ENCODE assay signal across 24 cellular contexts in the genomic region with DNA sequence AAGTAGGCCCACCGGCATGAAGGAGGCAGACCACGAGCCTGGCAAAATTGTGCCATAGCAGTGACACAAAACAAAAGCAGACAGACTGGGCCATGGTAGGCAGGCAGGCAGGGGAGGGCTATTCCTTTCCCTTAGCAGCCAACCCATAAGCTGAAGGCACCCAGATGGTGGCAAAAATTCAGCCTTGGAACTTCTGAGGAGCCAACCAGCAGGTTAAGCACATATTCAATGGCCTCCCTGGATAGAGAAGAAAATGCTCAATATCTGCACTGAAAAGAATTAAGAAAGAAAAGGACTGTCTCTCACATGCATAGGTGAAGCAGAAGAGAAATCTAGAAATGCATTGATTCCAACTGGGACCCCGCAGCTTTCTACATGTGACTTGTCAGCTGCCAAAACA. TPM values are rescaled to one million over a fixed set of nuclear protein-coding genes. Genes with fewer than 3 reads are reported as not detected.
A peak's percentile ranks its signal among the peaks of the same experiment; 100 is the strongest.
DNase-seq lines count a peak whose midpoint lies in the region; ATAC-seq, FAIRE-seq and TF ChIP-seq lines count a peak whose summit lies in the region.
"Had no signal": no experiment of that assay in that cellular context is flagged by ENCODE, and none has a peak within 500 bp of the region (broad histone marks: within the 10 kb centered on the region; RNA-seq: fewer than 3 reads in every experiment).

No MANE protein-coding gene starts in this region.

- H3K27ac Mint-ChIP-seq in HFFc6: peak overlapping the region; percentile 99
- H3K27ac Mint-ChIP-seq in chondrocyte (ENCODE audit: unreplicated experiment): peak overlapping the region; percentile 5
- H3K27ac Mint-ChIP-seq: activated CD4-positive, alpha-beta memory T cell treated with anti-CD3 and anti-CD28 coated beads for 36 hours; activated naive CD4-positive, alpha-beta T cell treated with anti-CD3 and anti-CD28 coated beads, Interleukin-2, amount 10 ng/mL, durations not matched to agents 7 days and 5 days; activated T-cell treated with anti-CD3 and anti-CD28 coated beads, Interleukin-2, amount 50 U/mL, for 24 hours; stimulated activated effector memory CD8-positive, alpha-beta T cell treated with anti-CD3 and anti-CD28 coated beads, Interleukin-12 subunit alpha, Interleukin-12 subunit beta, amount 100 ng/mL, for 72 hours; T-helper 1 cell treated with Interleukin-12 subunit alpha and Interleukin-12 subunit beta and Interleukin-4 antibody, amounts not matched to agents 30 μg/mL and 1 μg/mL, for 36 hours had no signal

- peak overlapping the region; percentile 37 to 58 for H3K18ac ChIP-seq in mesenchymal stem cell (ENCODE audit: low read depth in 1 of 2, low read length in 2 of 2)

- no peak overlapping the region for H2AFZ ChIP-seq in mesenchymal stem cell (ENCODE audit: low read depth, low read length)

- H3K14ac ChIP-seq in mesenchymal stem cell (ENCODE audit: low read length in 2 of 2): peak overlapping the region in 1 of 2 experiments; percentile 53

- WGBS in mesenchymal stem cell: 98% methylated on average over 3 of the region's 3 CpGs

- peak overlapping the region in 1 of 2 experiments; percentile 59 for H2BK12ac ChIP-seq in mesenchymal stem cell (ENCODE audit: low read length in 2 of 2)

- ATAC-seq in GM19324 (IDR thresholded peaks at IDR 0.05; ENCODE audit: low FRiP score, unreplicated experiment): no peak
- ATAC-seq: gastrocnemius medialis; left lobe of liver; stimulated activated effector memory CD8-positive, alpha-beta T cell treated with anti-CD3 and anti-CD28 coated beads, Interleukin-12 subunit alpha, Interleukin-12 subunit beta, amount 100 ng/mL, for 72 hours; upper lobe of right lung had no signal

- H3K4me1 Mint-ChIP-seq in HFFc6 (ENCODE audit: low read depth): peaks cover 87% of the 10 kb centered on the region
- H3K4me1 Mint-ChIP-seq in chondrocyte (ENCODE audit: low read depth): peaks cover 89% of the 10 kb centered on the region
- H3K4me1 Mint-ChIP-seq: activated naive CD4-positive, alpha-beta T cell treated with anti-CD3 and anti-CD28 coated beads, Interleukin-2, amount 10 ng/mL, durations not matched to agents 7 days and 5 days; stimulated activated effector memory CD8-positive, alpha-beta T cell treated with anti-CD3 and anti-CD28 coated beads, Interleukin-12 subunit alpha, Interleukin-12 subunit beta, amount 100 ng/mL, for 72 hours had no signal

- H3K27ac ChIP-seq in mesenchymal stem cell (ENCODE audit: low read length, poor library complexity, severe bottlenecking): peak overlapping the region; percentile 41
- peak overlapping the region; percentile 82 for H3K27ac ChIP-seq in stomach smooth muscle (ENCODE audit: low read length)
- H3K27ac ChIP-seq in kidney (ENCODE audit: low read depth in 2 of 2, low read length in 2 of 2): no peak overlapping the region
- H3K27ac ChIP-seq: KMS-11, upper lobe of right lung had no signal

- no peak for DNase-seq in HFFc6
- DNase-seq in chondrocyte (ENCODE audit: low spot score): no peak
- DNase-seq in mesenchymal stem cell: no peak
- DNase-seq in kidney: no peak
- DNase-seq in NK-92 (lab: John Stamatoyannopoulos, UW; ENCODE audit: unreplicated experiment): no peak
- DNase-seq: activated CD4-positive, alpha-beta memory T cell treated with anti-CD3 and anti-CD28 coated beads for 36 hours; activated naive CD4-positive, alpha-beta T cell treated with anti-CD3 and anti-CD28 coated beads, Interleukin-2, amount 10 ng/mL, durations not matched to agents 7 days and 5 days; activated T-cell treated with anti-CD3 and anti-CD28 coated beads, Interleukin-2, amount 50 U/mL, for 24 hours; AML-193; Caco-2; gastrocnemius medialis; HCEC 1CT; NCI-H1092; NCI-H2029 treated with DMSO at 0.1 percent for 48 hours; NCI-H524; SHP77 treated with DMSO at 0.1 percent for 48 hours; upper lobe of right lung had no signal

- H3K4me3 ChIP-seq in mesenchymal stem cell (ENCODE audit: insufficient read depth in 1 of 2, low read depth in 1 of 2, low read length in 2 of 2) (peak overlapping the region in 1 of 2 experiments; percentile 83), stomach smooth muscle (ENCODE audit: low read length in 2 of 2) (peak overlapping the region in 1 of 2 donors; percentile 15), kidney (ENCODE audit: low read length in 2 of 2) (peak overlapping the region in 1 of 2 donors; percentile 65)
- H3K4me3 ChIP-seq: upper lobe of right lung had no signal

- H3K4me2 ChIP-seq in mesenchymal stem cell (ENCODE audit: low read length, poor library complexity, severe bottlenecking): peak overlapping the region; percentile 60
- H3K4me2 ChIP-seq: KMS-11 had no signal

- no peak overlapping the region for H2BK5ac ChIP-seq in mesenchymal stem cell (ENCODE audit: low read depth, low read length, poor library complexity, severe bottlenecking)

- H3K4ac ChIP-seq in mesenchymal stem cell (ENCODE audit: low read depth in 1 of 2, low read length in 2 of 2): no peak overlapping the region

- no peak overlapping the region for H4K8ac ChIP-seq in mesenchymal stem cell (ENCODE audit: low read length)

- intact Hi-C loops in kidney (cut with DNase I): no loop called here

- H3K9ac ChIP-seq in mesenchymal stem cell (ENCODE audit: low read length) (peak overlapping the region; percentile 94), stomach smooth muscle (ENCODE audit: low read length in 2 of 2) (no peak overlapping the region), kidney (ENCODE audit: low read length in 2 of 2) (no peak overlapping the region)
- H3K9ac ChIP-seq: KMS-11 had no signal

- H2AK5ac ChIP-seq in mesenchymal stem cell (ENCODE audit: low read length, severe bottlenecking): no peak overlapping the region

- no peaks in the 10 kb centered on the region for H3K79me1 ChIP-seq in mesenchymal stem cell (replicated peaks; ENCODE audit: low read length, poor library complexity, severe bottlenecking)

- H3K27me3 Mint-ChIP-seq in HFFc6 (ENCODE audit: insufficient read depth): no peaks in the 10 kb centered on the region
- no peaks in the 10 kb centered on the region for H3K27me3 Mint-ChIP-seq in chondrocyte (ENCODE audit: low read depth)

- H3K4me1 ChIP-seq in mesenchymal stem cell (ENCODE audit: control insufficient read depth, insufficient read depth, low read depth, low read length) (peaks cover 16% of the 10 kb centered on the region), stomach smooth muscle (ENCODE audit: control insufficient read depth, insufficient read depth, low read length) (peaks cover 81% of the 10 kb centered on the region), kidney (ENCODE audit: control insufficient read depth in 1 of 2, insufficient read depth in 1 of 2, low read depth in 1 of 2, low read length in 2 of 2) (peaks cover 17 to 23% of the 10 kb centered on the region in 2 donors)

- no peak overlapping the region for H2BK120ac ChIP-seq in mesenchymal stem cell (ENCODE audit: low read depth, low read length)

- no peak overlapping the region for H4K91ac ChIP-seq in mesenchymal stem cell (ENCODE audit: low read length)

- H2BK15ac ChIP-seq in mesenchymal stem cell (ENCODE audit: low read depth, poor library complexity, severe bottlenecking): no peak overlapping the region

- no peaks in the 10 kb centered on the region for H3K9me3 Mint-ChIP-seq in HFFc6
- H3K9me3 Mint-ChIP-seq in chondrocyte (ENCODE audit: low read depth): no peaks in the 10 kb centered on the region
- H3K9me3 Mint-ChIP-seq: activated CD4-positive, alpha-beta memory T cell treated with anti-CD3 and anti-CD28 coated beads for 36 hours; activated naive CD4-positive, alpha-beta T cell treated with anti-CD3 and anti-CD28 coated beads, Interleukin-2, amount 10 ng/mL, durations not matched to agents 7 days and 5 days; activated T-cell treated with anti-CD3 and anti-CD28 coated beads, Interleukin-2, amount 50 U/mL, for 24 hours; stimulated activated effector memory CD8-positive, alpha-beta T cell treated with anti-CD3 and anti-CD28 coated beads, Interleukin-12 subunit alpha, Interleukin-12 subunit beta, amount 100 ng/mL, for 72 hours; T-helper 1 cell treated with Interleukin-12 subunit alpha and Interleukin-12 subunit beta and Interleukin-4 antibody, amounts not matched to agents 30 μg/mL and 1 μg/mL, for 36 hours had no signal

- no peak for FAIRE-seq in kidney (lab: Jason Lieb, UNC)
- FAIRE-seq: colon had no signal

- peaks cover 3% of the 10 kb centered on the region; the same call in 1 of the 2 replicates for H3K36me3 Mint-ChIP-seq in HFFc6 (ENCODE audit: low read depth)
- no peaks in the 10 kb centered on the region for H3K36me3 Mint-ChIP-seq in chondrocyte (ENCODE audit: low read depth)
- H3K36me3 Mint-ChIP-seq: activated CD4-positive, alpha-beta memory T cell treated with anti-CD3 and anti-CD28 coated beads for 36 hours; activated naive CD4-positive, alpha-beta T cell treated with anti-CD3 and anti-CD28 coated beads, Interleukin-2, amount 10 ng/mL, durations not matched to agents 7 days and 5 days; stimulated activated effector memory CD8-positive, alpha-beta T cell treated with anti-CD3 and anti-CD28 coated beads, Interleukin-12 subunit alpha, Interleukin-12 subunit beta, amount 100 ng/mL, for 72 hours had no signal

- no peaks in the 10 kb centered on the region for H3K9me3 ChIP-seq in mesenchymal stem cell (ENCODE audit: control insufficient read depth, low read length)
- H3K9me3 ChIP-seq in stomach smooth muscle (ENCODE audit: control insufficient read depth in 2 of 2, low read length in 2 of 2): no peaks in the 10 kb centered on the region
- no peaks in the 10 kb centered on the region for H3K9me3 ChIP-seq in kidney (ENCODE audit: control insufficient read depth in 1 of 2, low read length in 2 of 2)
- H3K9me3 ChIP-seq: Caco-2, gastrocnemius medialis, upper lobe of right lung had no signal

- H3K4me3 Mint-ChIP-seq in HFFc6 (peak overlapping the region; percentile 94), chondrocyte (ENCODE audit: unreplicated experiment) (no peak overlapping the region)
- H3K4me3 Mint-ChIP-seq: activated CD4-positive, alpha-beta memory T cell treated with anti-CD3 and anti-CD28 coated beads for 36 hours; activated naive CD4-positive, alpha-beta T cell treated with anti-CD3 and anti-CD28 coated beads, Interleukin-2, amount 10 ng/mL, durations not matched to agents 7 days and 5 days; activated T-cell treated with anti-CD3 and anti-CD28 coated beads, Interleukin-2, amount 50 U/mL, for 24 hours; stimulated activated effector memory CD8-positive, alpha-beta T cell treated with anti-CD3 and anti-CD28 coated beads, Interleukin-12 subunit alpha, Interleukin-12 subunit beta, amount 100 ng/mL, for 72 hours; T-helper 1 cell treated with Interleukin-12 subunit alpha and Interleukin-12 subunit beta and Interleukin-4 antibody, amounts not matched to agents 30 μg/mL and 1 μg/mL, for 36 hours had no signal

- H3K23ac ChIP-seq in mesenchymal stem cell (ENCODE audit: low read length in 2 of 2): no peak overlapping the region

- H3K36me3 ChIP-seq in mesenchymal stem cell (ENCODE audit: control insufficient read depth in 1 of 2, insufficient read depth in 2 of 2, low read depth in 1 of 2, low read length in 2 of 2) (peaks cover 0 to 9% of the 10 kb centered on the region in 2 experiments), stomach smooth muscle (ENCODE audit: control insufficient read depth in 2 of 2, insufficient read depth in 2 of 2, low read length in 2 of 2) (no peaks in the 10 kb centered on the region), kidney (ENCODE audit: control insufficient read depth in 1 of 2, insufficient read depth in 2 of 2, low read length in 2 of 2) (no peaks in the 10 kb centered on the region)
- H3K36me3 ChIP-seq: gastrocnemius medialis, upper lobe of right lung had no signal

- H3K27me3 ChIP-seq in mesenchymal stem cell (ENCODE audit: control insufficient read depth in 1 of 2, insufficient read depth in 1 of 2, low read length in 2 of 2) (no peaks in the 10 kb centered on the region), stomach smooth muscle (ENCODE audit: control insufficient read depth in 1 of 2, insufficient read depth in 2 of 2, low read length in 2 of 2) (no peaks in the 10 kb centered on the region)
- H3K27me3 ChIP-seq: gastrocnemius medialis, upper lobe of right lung had no signal

- TF ChIP-seq CTCF in HFFc6 (IDR thresholded peaks at IDR 0.05): no peak
- no peak for TF ChIP-seq CTCF in chondrocyte (IDR thresholded peaks at IDR 0.05)
- no peak for TF ChIP-seq CTCF in kidney (IDR thresholded peaks at IDR 0.05; ENCODE audit: borderline replicate concordance, extremely low read depth, insufficient read depth)

RNA-seq across cellular contexts. Expression of a gene that starts 2.8 kb away (rescaled TPM):
- 10 to 100 TPM; 14.0 to 21.7 (median 18.4) TPM for total RNA-seq in HFFc6 (2021; fragmentation: NEBNext Ultra II Directional; extraction: Animal tissue kit (Norgen Biotek cat#: 25700))
- total RNA-seq in chondrocyte (48.2 to 103 TPM (median 60.5 TPM) in 3 replicates), kidney (22.9 TPM)
- 17.0 TPM for polyA plus RNA-seq in mesenchymal stem cell (2013, experiment 1 of 2)
- polyA plus RNA-seq in mesenchymal stem cell (2013, experiment 2 of 2): 16.9 TPM
- 3.5 TPM for polyA plus RNA-seq in kidney (ENCODE audit: insufficient read depth, low read depth, low replicate concordance)
- total RNA-seq: activated CD4-positive, alpha-beta memory T cell treated with anti-CD3 and anti-CD28 coated beads for 36 hours had no signal

Comparison
In these comparisons a context has a peak if more than half of its experiments do, and no peak if none do; other contexts are left out.
1. H3K27ac ChIP-seq: peak in mesenchymal stem cell (single experiment) and stomach smooth muscle (single experiment); none in kidney (0 of 2).